ENCODE assay signal across 1 cellular context in genomic region chr18:10350661-10351060, GRCh38.
TF ChIP-seq lines count a peak whose summit lies in the region.

No MANE protein-coding gene starts in this region.

TF ChIP-seq in IMR-90, 13 proteins besides CTCF, POLR2A, EP300 and RAD21 (continued from another document):
- TF ChIP-seq CHD1 (IDR thresholded peaks at IDR 0.05; ENCODE audit: low read depth, low read length) (no peak), ELK1 (IDR thresholded peaks at IDR 0.05; ENCODE audit: borderline replicate concordance, low read depth, low read length) (no peak), SMC3 (IDR thresholded peaks at IDR 0.05; ENCODE audit: low read depth, low read length) (no peak), CEBPB (IDR thresholded peaks at IDR 0.05; ENCODE audit: low read depth, low read length) (no peak), FOS (IDR thresholded peaks at IDR 0.05; ENCODE audit: low read depth, low read length) (no peak)
